In the genomic region with DNA sequence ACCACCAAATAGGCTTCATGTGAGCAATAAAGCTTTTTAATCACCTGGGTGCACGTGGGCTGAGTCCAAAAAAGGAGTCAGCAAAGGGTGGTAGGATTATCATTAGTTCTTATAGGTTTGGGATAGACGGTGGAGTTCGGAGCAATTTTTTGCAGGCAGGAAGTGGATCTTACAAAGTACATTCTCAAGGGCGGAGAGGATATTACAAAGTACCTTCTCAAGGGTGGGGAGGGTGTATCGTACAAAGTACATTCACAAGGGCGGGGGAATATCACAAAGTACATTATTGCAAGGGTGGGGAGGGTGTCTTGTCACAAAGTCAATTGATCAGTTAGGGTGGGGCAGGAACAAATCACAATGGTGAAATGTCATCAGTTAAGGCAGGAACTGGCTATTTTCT, we compare ENCODE assay signal across 3 cellular contexts. TPM values are rescaled to one million over a fixed set of nuclear protein-coding genes. Genes with fewer than 3 reads are reported as not detected.
"Had no signal": no experiment of that assay in that cellular context is flagged by ENCODE, and none has a peak within 500 bp of the region (broad histone marks: within the 10 kb centered on the region; RNA-seq: fewer than 3 reads in every experiment).

No MANE protein-coding gene starts in this region.

RNA-seq across cellular contexts. Expression of a gene that starts 8.6 kb away (rescaled TPM):
- total RNA-seq: M059J, MCF 10A, NCI-H460 had no signal
